In the genomic region with DNA sequence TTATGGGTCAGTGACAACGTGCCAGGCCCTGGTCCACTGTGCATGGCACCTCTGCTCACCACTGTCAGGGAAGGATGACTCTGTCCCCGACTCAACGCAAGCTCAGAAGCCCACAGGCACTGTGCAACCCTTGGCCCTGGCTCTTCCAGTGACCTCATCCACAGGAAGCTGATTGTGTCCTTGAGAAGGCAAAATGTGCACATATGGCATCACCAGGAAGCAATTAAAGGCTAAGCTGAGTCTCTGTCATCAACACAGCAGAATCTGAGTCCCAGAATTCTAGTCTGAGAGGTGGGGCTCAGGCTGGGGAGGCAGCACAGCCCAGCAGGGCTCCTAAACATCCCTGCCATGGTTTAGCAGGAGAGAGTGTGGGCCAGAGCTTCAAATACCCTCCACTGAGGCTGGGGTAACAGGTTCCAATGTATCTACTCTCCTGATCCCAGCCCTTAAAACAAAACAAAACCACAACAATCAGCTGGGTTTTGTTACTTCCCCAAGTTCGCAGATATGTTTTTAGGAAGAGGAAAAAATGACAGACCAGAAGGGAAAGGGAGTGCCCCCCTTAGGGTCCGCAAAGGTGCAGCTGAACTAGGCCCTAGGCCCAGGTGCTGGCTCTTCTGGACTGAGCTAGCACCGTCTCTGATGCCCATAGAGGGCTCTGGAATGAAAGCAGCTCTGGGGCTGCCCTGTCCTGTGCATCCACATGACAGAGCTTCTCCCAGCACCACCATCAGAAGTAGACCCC, we compare ENCODE assay signal across 10 cellular contexts.
DNase-seq lines count a peak whose midpoint lies in the region; TF ChIP-seq lines count a peak whose summit lies in the region.
"Had no signal": no experiment of that assay in that cellular context is flagged by ENCODE, and none has a peak within 500 bp of the region (broad histone marks: within the 10 kb centered on the region; RNA-seq: fewer than 3 reads in every experiment).

No MANE protein-coding gene starts in this region.

- peaks cover 13% of the 10 kb centered on the region for H3K4me1 Mint-ChIP-seq in activated T-cell treated with anti-CD3 and anti-CD28 coated beads, Interleukin-2, amount 50 U/mL, for 24 hours (ENCODE audit: low read depth)

- no peaks in the 10 kb centered on the region for H3K79me2 ChIP-seq in MM.1S (ENCODE audit: low read length)

- no peaks in the 10 kb centered on the region for H3K9me2 ChIP-seq in MM.1S (replicated peaks; ENCODE audit: insufficient read depth, low read length)

- DNase-seq in AG04449 (ENCODE audit: low read depth, low spot score) (peak; percentile 7), EH (ENCODE audit: low read depth) (peak; percentile 79), NOMO-1 (lab: John Stamatoyannopoulos, UW; ENCODE audit: unreplicated experiment in 2 of 2) (peak; percentile 45 to 46), foreskin fibroblast (peak; percentile 78), NCI-H345 treated with DMSO at 0.1 percent for 48 hours (lab: John Stamatoyannopoulos, UW; ENCODE audit: unreplicated experiment) (no peak), MM.1S (no peak), HAP-1 (ENCODE audit: low spot score in 2 of 2) (no peak)
- no peak for DNase-seq in activated T-cell treated with anti-CD3 and anti-CD28 coated beads, Interleukin-2, amount 50 U/mL, for 24 hours
- DNase-seq: activated CD4-positive, alpha-beta memory T cell treated with anti-CD3 and anti-CD28 coated beads, Interleukin-2, amount 10 ng/mL, durations not matched to agents 7 days and 5 days had no signal

- no peaks in the 10 kb centered on the region for H3K9me3 Mint-ChIP-seq in activated T-cell treated with anti-CD3 and anti-CD28 coated beads, Interleukin-2, amount 50 U/mL, for 24 hours
- H3K9me3 Mint-ChIP-seq: activated CD4-positive, alpha-beta memory T cell treated with anti-CD3 and anti-CD28 coated beads, Interleukin-2, amount 10 ng/mL, durations not matched to agents 7 days and 5 days; dendritic cell treated with granulocyte-macrophage colony-stimulating factor and Interleukin-4, amounts not matched to agents 40 ng/mL and 50 ng/mL, for 4 days had no signal

- H3K4me3 Mint-ChIP-seq in activated T-cell treated with anti-CD3 and anti-CD28 coated beads, Interleukin-2, amount 50 U/mL, for 24 hours: no peak overlapping the region
- H3K4me3 Mint-ChIP-seq: activated CD4-positive, alpha-beta memory T cell treated with anti-CD3 and anti-CD28 coated beads, Interleukin-2, amount 10 ng/mL, durations not matched to agents 7 days and 5 days; dendritic cell treated with granulocyte-macrophage colony-stimulating factor and Interleukin-4, amounts not matched to agents 40 ng/mL and 50 ng/mL, for 4 days had no signal

- H3K36me3 ChIP-seq in MM.1S (replicated peaks; ENCODE audit: insufficient read depth, low read length): no peaks in the 10 kb centered on the region
- H3K36me3 ChIP-seq in HAP-1 (replicated peaks): no peaks in the 10 kb centered on the region

- H3K36me3 Mint-ChIP-seq in activated T-cell treated with anti-CD3 and anti-CD28 coated beads, Interleukin-2, amount 50 U/mL, for 24 hours (ENCODE audit: low read depth): no peaks in the 10 kb centered on the region

- peaks cover 28% of the 10 kb centered on the region for H3K27me3 Mint-ChIP-seq in activated T-cell treated with anti-CD3 and anti-CD28 coated beads, Interleukin-2, amount 50 U/mL, for 24 hours

- no peak for TF ChIP-seq CTCF in AG04449 (IDR thresholded peaks at IDR 0.05; ENCODE audit: insufficient read depth, low read length, missing control alignments)
- no peak for TF ChIP-seq CTCF in foreskin fibroblast (IDR thresholded peaks at IDR 0.05; ENCODE audit: low read depth, low read length)
- TF ChIP-seq CTCF in MM.1S (IDR thresholded peaks at IDR 0.05; ENCODE audit: low read length): no peak

- in situ Hi-C loops in HAP-1 (cut with MboI; ENCODE audit: low sequenced_read_pairs): no loop called here

- H3K27ac ChIP-seq in MM.1S (ENCODE audit: low read length): no peak overlapping the region

- H3F3A ChIP-seq in MM.1S (ENCODE audit: insufficient read depth, low read length): no peaks in the 10 kb centered on the region

- H3K27ac Mint-ChIP-seq in activated T-cell treated with anti-CD3 and anti-CD28 coated beads, Interleukin-2, amount 50 U/mL, for 24 hours: no peak overlapping the region
- H3K27ac Mint-ChIP-seq: activated CD4-positive, alpha-beta memory T cell treated with anti-CD3 and anti-CD28 coated beads, Interleukin-2, amount 10 ng/mL, durations not matched to agents 7 days and 5 days had no signal

- H3K4me1 ChIP-seq in MM.1S (ENCODE audit: low read length): peaks cover 16% of the 10 kb centered on the region
- H3K4me1 ChIP-seq in HAP-1: peaks cover 20% of the 10 kb centered on the region

- no peak overlapping the region for H2AFZ ChIP-seq in MM.1S (ENCODE audit: low read length)

- H3K4me3 ChIP-seq in AG04449 (ENCODE audit: low read depth, low read length) (no peak overlapping the region), foreskin fibroblast (ENCODE audit: low read depth in 1 of 2, low read length in 2 of 2) (no peak overlapping the region), MM.1S (ENCODE audit: low read length) (no peak overlapping the region), HAP-1 (no peak overlapping the region)

- POLR2A ChIA-PET in AG04449 (lab: Yijun Ruan, JAX): no interaction called here

- H3K9me3 ChIP-seq in MM.1S (replicated peaks; ENCODE audit: insufficient read depth, low read length) (no peaks in the 10 kb centered on the region), HAP-1 (no peaks in the 10 kb centered on the region)

- no peak overlapping the region for H3K4me2 ChIP-seq in MM.1S (ENCODE audit: low read depth, low read length)

- no peaks in the 10 kb centered on the region for H4K20me1 ChIP-seq in MM.1S (ENCODE audit: insufficient read depth, low read length)

- H3K9ac ChIP-seq in MM.1S (ENCODE audit: low read length): no peak overlapping the region

- CTCF ChIA-PET in AG04449 (lab: Yijun Ruan, JAX): interaction anchor here (1.3 kb wide), 1 partner anchor 26 kb away, joined by 3 read pairs; no protein-coding TSS in a partner anchor

- H3K27me3 ChIP-seq in MM.1S (replicated peaks; ENCODE audit: insufficient read depth, low read length) (no peaks in the 10 kb centered on the region), HAP-1 (ENCODE audit: low read depth) (no peaks in the 10 kb centered on the region)

Comparison
In these comparisons a context has a peak if more than half of its experiments do, and no peak if none do; other contexts are left out.
1. DNase-seq: peak in AG04449 (single experiment), EH (single experiment), NOMO-1 (2 of 2) and foreskin fibroblast (2 of 2); none in NCI-H345 treated with DMSO at 0.1 percent for 48 hours (single experiment), activated T-cell treated with anti-CD3 and anti-CD28 coated beads, Interleukin-2, amount 50 U/mL, for 24 hours (single experiment), MM.1S (single experiment) and HAP-1 (0 of 2).